In genomic region chr22:30001459-30001858, GRCh38 we compare ENCODE assay signal across 19 cellular contexts.
DNase-seq lines count a peak whose midpoint lies in the region; ATAC-seq and TF ChIP-seq lines count a peak whose summit lies in the region.
"Had no signal": no experiment of that assay in that cellular context is flagged by ENCODE, and none has a peak within 500 bp of the region (broad histone marks: within the 10 kb centered on the region; RNA-seq: fewer than 3 reads in every experiment).

No MANE protein-coding gene starts in this region.

- H3K4me3 ChIP-seq in left lung: no peak overlapping the region
- H3K4me3 ChIP-seq: SJSA1 had no signal

- H3K4me1 Mint-ChIP-seq in IgD-negative memory B cell: peaks cover 0 to 1% (median 0%) of the 10 kb centered on the region in 3 donors
- H3K4me1 Mint-ChIP-seq in effector memory CD8-positive, alpha-beta T cell (ENCODE audit: low read depth in 2 of 2): no peaks in the 10 kb centered on the region
- H3K4me1 Mint-ChIP-seq in stimulated activated effector memory CD8-positive, alpha-beta T cell treated with anti-CD3 and anti-CD28 coated beads, Interleukin-12 subunit alpha, Interleukin-12 subunit beta, amount 100 ng/mL, for 72 hours: peaks cover 6% of the 10 kb centered on the region
- peaks cover 10% of the 10 kb centered on the region for H3K4me1 Mint-ChIP-seq in activated CD4-positive, alpha-beta T cell treated with anti-CD3 and anti-CD28 coated beads, Interleukin-2, amount 10 ng/mL, durations not matched to agents 24 days and 14 days
- H3K4me1 Mint-ChIP-seq: B cell had no signal

- no peaks in the 10 kb centered on the region for H3K36me3 Mint-ChIP-seq in IgD-negative memory B cell
- peaks cover 28% of the 10 kb centered on the region for H3K36me3 Mint-ChIP-seq in effector memory CD8-positive, alpha-beta T cell (ENCODE audit: insufficient read depth)
- peaks cover 31% of the 10 kb centered on the region for H3K36me3 Mint-ChIP-seq in stimulated activated effector memory CD8-positive, alpha-beta T cell treated with anti-CD3 and anti-CD28 coated beads, Interleukin-12 subunit alpha, Interleukin-12 subunit beta, amount 100 ng/mL, for 72 hours
- H3K36me3 Mint-ChIP-seq in activated CD4-positive, alpha-beta T cell treated with anti-CD3 and anti-CD28 coated beads, Interleukin-2, amount 10 ng/mL, durations not matched to agents 24 days and 14 days (ENCODE audit: low read depth): peaks cover 28% of the 10 kb centered on the region

- no peaks in the 10 kb centered on the region for H3K4me1 ChIP-seq in left lung

- peaks cover 0 to 64% of the 10 kb centered on the region in 2 donors for H3K36me3 ChIP-seq in left lung

- no peak for TF ChIP-seq CTCF in left lung (IDR thresholded peaks at IDR 0.05)

- no peaks in the 10 kb centered on the region for H3K27me3 ChIP-seq in left lung
- H3K27me3 ChIP-seq: SJSA1 had no signal

- intact Hi-C loops in left lung (cut with DNase I): loop anchor here in 1 of 2 donors (10.0 kb wide), 1 partner anchor 367 kb away; no protein-coding TSS in a partner anchor
- intact Hi-C loops in activated CD4-positive, alpha-beta T cell treated with anti-CD3 and anti-CD28 coated beads, Interleukin-2, amount 10 ng/mL, durations not matched to agents 24 days and 14 days (cut with micrococcal nuclease): loop anchor here (5.0 kb wide), 1 partner anchor 364 kb away; no protein-coding TSS in a partner anchor

- H3K27me3 Mint-ChIP-seq in IgD-negative memory B cell: no peaks in the 10 kb centered on the region
- no peaks in the 10 kb centered on the region for H3K27me3 Mint-ChIP-seq in effector memory CD8-positive, alpha-beta T cell
- H3K27me3 Mint-ChIP-seq in activated CD4-positive, alpha-beta T cell treated with anti-CD3 and anti-CD28 coated beads, Interleukin-2, amount 10 ng/mL, durations not matched to agents 24 days and 14 days: no peaks in the 10 kb centered on the region
- H3K27me3 Mint-ChIP-seq: B cell had no signal

- no peaks in the 10 kb centered on the region for H3K9me3 Mint-ChIP-seq in IgD-negative memory B cell
- no peaks in the 10 kb centered on the region for H3K9me3 Mint-ChIP-seq in effector memory CD8-positive, alpha-beta T cell
- no peaks in the 10 kb centered on the region for H3K9me3 Mint-ChIP-seq in stimulated activated effector memory CD8-positive, alpha-beta T cell treated with anti-CD3 and anti-CD28 coated beads, Interleukin-12 subunit alpha, Interleukin-12 subunit beta, amount 100 ng/mL, for 72 hours
- no peaks in the 10 kb centered on the region for H3K9me3 Mint-ChIP-seq in activated CD4-positive, alpha-beta T cell treated with anti-CD3 and anti-CD28 coated beads, Interleukin-2, amount 10 ng/mL, durations not matched to agents 24 days and 14 days

- no peak for ATAC-seq in effector memory CD8-positive, alpha-beta T cell (replicated peaks)
- peak; percentile 20 for ATAC-seq in left lung
- ATAC-seq in stimulated activated effector memory CD8-positive, alpha-beta T cell treated with anti-CD3 and anti-CD28 coated beads, Interleukin-12 subunit alpha, Interleukin-12 subunit beta, amount 100 ng/mL, for 72 hours: no peak
- no peak for ATAC-seq in HG02623 (IDR thresholded peaks at IDR 0.05; ENCODE audit: unreplicated experiment)
- ATAC-seq: PC-3 had no signal

- no peak for DNase-seq in effector memory CD8-positive, alpha-beta T cell
- DNase-seq in left lung (no peak), DMS53 (lab: John Stamatoyannopoulos, UW) (no peak)
- no peak for DNase-seq in stimulated activated effector memory CD8-positive, alpha-beta T cell treated with anti-CD3 and anti-CD28 coated beads, Interleukin-12 subunit alpha, Interleukin-12 subunit beta, amount 100 ng/mL, for 72 hours (ENCODE audit: low spot score in 2 of 2)
- DNase-seq in activated CD4-positive, alpha-beta T cell treated with anti-CD3 and anti-CD28 coated beads, Interleukin-2, amount 10 ng/mL, durations not matched to agents 24 days and 14 days: no peak
- DNase-seq: DMS 273 treated with DMSO at 0.1 percent for 48 hours, GF-D8, HCEC 1CT, KBM-7, MV-4-11, NCI-H1417, NCI-H1930, NCI-H446 treated with DMSO at 0.1 percent for 48 hours, NCI-H774, PC-3 had no signal

- H3K27ac ChIP-seq in left lung: no peak overlapping the region
- H3K27ac ChIP-seq: SJSA1 had no signal

- no peaks in the 10 kb centered on the region for H3K9me3 ChIP-seq in left lung
- H3K9me3 ChIP-seq: SJSA1 had no signal

- peak overlapping the region; percentile 10 to 59 (median 27) for H3K27ac Mint-ChIP-seq in IgD-negative memory B cell
- peak overlapping the region; percentile 53 to 66 for H3K27ac Mint-ChIP-seq in effector memory CD8-positive, alpha-beta T cell
- H3K27ac Mint-ChIP-seq in stimulated activated effector memory CD8-positive, alpha-beta T cell treated with anti-CD3 and anti-CD28 coated beads, Interleukin-12 subunit alpha, Interleukin-12 subunit beta, amount 100 ng/mL, for 72 hours: peak overlapping the region; percentile 24
- no peak overlapping the region for H3K27ac Mint-ChIP-seq in activated CD4-positive, alpha-beta T cell treated with anti-CD3 and anti-CD28 coated beads, Interleukin-2, amount 10 ng/mL, durations not matched to agents 24 days and 14 days
- H3K27ac Mint-ChIP-seq: B cell had no signal

- H3K4me3 Mint-ChIP-seq in IgD-negative memory B cell: no peak overlapping the region
- H3K4me3 Mint-ChIP-seq in effector memory CD8-positive, alpha-beta T cell: no peak overlapping the region
- no peak overlapping the region for H3K4me3 Mint-ChIP-seq in stimulated activated effector memory CD8-positive, alpha-beta T cell treated with anti-CD3 and anti-CD28 coated beads, Interleukin-12 subunit alpha, Interleukin-12 subunit beta, amount 100 ng/mL, for 72 hours
- H3K4me3 Mint-ChIP-seq in activated CD4-positive, alpha-beta T cell treated with anti-CD3 and anti-CD28 coated beads, Interleukin-2, amount 10 ng/mL, durations not matched to agents 24 days and 14 days: no peak overlapping the region
- H3K4me3 Mint-ChIP-seq: B cell had no signal
